ENCODE assay signal across 26 cellular contexts in genomic region chr11:57376095-57376812, GRCh38. TPM values are rescaled to one million over a fixed set of nuclear protein-coding genes. Genes with fewer than 3 reads are reported as not detected.
DNase-seq lines count a peak whose midpoint lies in the region; ATAC-seq, FAIRE-seq and TF ChIP-seq lines count a peak whose summit lies in the region.
"Had no signal": no experiment of that assay in that cellular context is flagged by ENCODE, and none has a peak within 500 bp of the region (broad histone marks: within the 10 kb centered on the region; RNA-seq: fewer than 3 reads in every experiment).

No MANE protein-coding gene starts in this region.

- WGBS in H1 (ENCODE audit: extremely low coverage in 1 of 2, insufficient coverage in 1 of 2, insufficient read length in 1 of 2, insufficient replicate concordance in 2 of 2, low coverage in 1 of 2, low lambda C conversion rate in 2 of 2, missing lambda C conversion rate in 1 of 2), 2 experiments = 40 to 100% methylated on average over 1 of the region's 16 CpGs
- 20% methylated on average over 4 of the region's 16 CpGs for WGBS in smooth muscle cell (ENCODE audit: low lambda C conversion rate)

- DNase-seq in GM20000 (ENCODE audit: low spot score) (peak; percentile 16), H1 (ENCODE audit: low read depth in 1 of 2, low spot score in 2 of 2) (no peak), smooth muscle cell (lab: John Stamatoyannopoulos, UW; ENCODE audit: unreplicated experiment) (no peak), NCI-H1417 (lab: John Stamatoyannopoulos, UW) (no peak), globus pallidus (ENCODE audit: low spot score) (no peak)
- DNase-seq: CD8-positive, alpha-beta memory T cell; DMS79; GDM1; HFFc6; NCI-H1092; NCI-H1436; NCI-H187; NCI-H2081 treated with DMSO at 0.1 percent for 48 hours; NCI-H226; NCI-H510A; SHP77 had no signal

- H3K4ac ChIP-seq in H1 (replicated peaks; ENCODE audit: insufficient read length, low read depth, low read length) = no peak overlapping the region

- no peak overlapping the region for H4K5ac ChIP-seq in H1 (ENCODE audit: insufficient read length, low read depth, low read length)

- H3K4me1 ChIP-seq in BLaER1 (peaks cover 17% of the 10 kb centered on the region), H1 (replicated peaks in 1 of 4; ENCODE audit: control insufficient read depth in 3 of 4, insufficient read depth in 4 of 4, low read length in 3 of 4) (no peaks in the 10 kb centered on the region), smooth muscle cell (ENCODE audit: low read depth) (no peaks in the 10 kb centered on the region)
- H3K4me1 ChIP-seq: HAP-1 had no signal

- H3K23me2 ChIP-seq in H1 (ENCODE audit: low read depth, low read length) = peaks cover 4% of the 10 kb centered on the region; the same call in 1 of the 2 replicates

- TF ChIP-seq CTCF in GM20000 (IDR thresholded peaks at IDR 0.05; ENCODE audit: extremely low read depth, missing control alignments) (no peak), H1 (IDR thresholded peaks at IDR 0.05; ENCODE audit: control extremely low read depth in 1 of 3, insufficient read depth in 1 of 3, low read depth in 1 of 3, low read length in 3 of 3) (no peak), smooth muscle cell (IDR thresholded peaks at IDR 0.05; ENCODE audit: borderline replicate concordance, insufficient read depth, poor library complexity, severe bottlenecking) (no peak)

- no peak overlapping the region for H2BK20ac ChIP-seq in H1 (ENCODE audit: low read length)

- no peak overlapping the region for H2AK5ac ChIP-seq in H1 (ENCODE audit: low read depth, low read length)

- POLR2A ChIA-PET in H1 (lab: Charles Lee; ENCODE audit: partially characterized antibody) = interaction anchor here (1.2 to 1.6 kb wide), 2 partner anchors 11 to 17 kb away, joined by 4 read pairs; no protein-coding TSS in a partner anchor

- no peaks in the 10 kb centered on the region for H4K20me1 ChIP-seq in BLaER1
- no peaks in the 10 kb centered on the region for H4K20me1 ChIP-seq in H1 (replicated peaks in 1 of 2; ENCODE audit: control insufficient read depth in 1 of 2, insufficient read depth in 2 of 2, low read length in 2 of 2)
- no peaks in the 10 kb centered on the region for H4K20me1 ChIP-seq in smooth muscle cell (ENCODE audit: low read depth)

- no peak overlapping the region for H4K8ac ChIP-seq in H1 (ENCODE audit: extremely low read depth, insufficient read depth, low read length)

- no peak overlapping the region for H2BK12ac ChIP-seq in H1 (ENCODE audit: low read depth, low read length)

- H3K79me2 ChIP-seq in H1 (ENCODE audit: control insufficient read depth in 1 of 2, insufficient read depth in 2 of 2, low read length in 2 of 2) (no peaks in the 10 kb centered on the region), smooth muscle cell (ENCODE audit: low read depth) (no peaks in the 10 kb centered on the region)

- H2BK120ac ChIP-seq in H1 (replicated peaks; ENCODE audit: low read depth, low read length) = no peak overlapping the region

- no peak overlapping the region for H3K14ac ChIP-seq in H1 (ENCODE audit: insufficient read length)

- H3K18ac ChIP-seq in H1 (ENCODE audit: extremely low read depth, low read length) = no peak overlapping the region

- TF ChIP-seq POLR2A in H1 (IDR thresholded peaks at IDR 0.05; ENCODE audit: control extremely low read depth in 1 of 2, low read depth in 2 of 2, low read length in 2 of 2) = no peak

- H3K4me3 ChIP-seq in BLaER1 (no peak overlapping the region), H1 (ENCODE audit: extremely low read depth in 1 of 4, insufficient read depth in 2 of 4, low read depth in 3 of 4, low read length in 4 of 4) (peak overlapping the region in 2 of 4 experiments; percentile 5 to 39; a peak in 3 of 8 replicates), smooth muscle cell (no peak overlapping the region)
- H3K4me3 ChIP-seq: GM12878, HAP-1 had no signal

- H2AFZ ChIP-seq in H1 (ENCODE audit: low read length) = no peak overlapping the region
- no peak overlapping the region for H2AFZ ChIP-seq in smooth muscle cell (ENCODE audit: low read depth)

- no peaks in the 10 kb centered on the region for H3K9me3 ChIP-seq in BLaER1
- no peaks in the 10 kb centered on the region for H3K9me3 ChIP-seq in H1 (ENCODE audit: insufficient read depth in 2 of 2, low read depth in 1 of 2, low read length in 1 of 2)
- no peaks in the 10 kb centered on the region for H3K9me3 ChIP-seq in smooth muscle cell (replicated peaks; ENCODE audit: low read depth)
- H3K9me3 ChIP-seq: HAP-1 had no signal

- H3F3A ChIP-seq in smooth muscle cell (ENCODE audit: low read depth) = peaks cover 11% of the 10 kb centered on the region

- no peak for TF ChIP-seq RAD21 in H1 (IDR thresholded peaks at IDR 0.05 in 1 of 2, conservative IDR thresholded peaks at IDR 0.05 in 1 of 2; ENCODE audit: low read depth in 2 of 2, low read length in 2 of 2)

- H3K27ac ChIP-seq in BLaER1 (no peak overlapping the region), H1 (ENCODE audit: low read depth, low read length) (no peak overlapping the region), smooth muscle cell (ENCODE audit: low read depth) (no peak overlapping the region)
- H3K27ac ChIP-seq: RWPE1 had no signal

- no peak for ATAC-seq in HG03571 (IDR thresholded peaks at IDR 0.05; ENCODE audit: unreplicated experiment)
- ATAC-seq: GM12878, Panc1 had no signal

- H3K27me3 ChIP-seq in BLaER1 (no peaks in the 10 kb centered on the region), H1 (replicated peaks in 1 of 4; ENCODE audit: control insufficient read depth in 3 of 4, extremely low read depth in 1 of 4, insufficient read depth in 3 of 4, low read length in 3 of 4) (peaks cover 0 to 2% (median 0%) of the 10 kb centered on the region in 4 experiments; a peak in 1 of 7 replicates), smooth muscle cell (ENCODE audit: low read depth) (peaks cover 8% of the 10 kb centered on the region)

- no peak for TF ChIP-seq EP300 in H1 (IDR thresholded peaks at IDR 0.05; ENCODE audit: borderline replicate concordance in 1 of 2, low read depth in 2 of 2, low read length in 2 of 2)

- H3K56ac ChIP-seq in H1 (replicated peaks; ENCODE audit: insufficient read length, low read depth, low read length) = no peak overlapping the region

- no peak overlapping the region for H2BK15ac ChIP-seq in H1 (ENCODE audit: low read length)

- H3K9ac ChIP-seq in BLaER1 (no peak overlapping the region), H1 (replicated peaks in 1 of 4; ENCODE audit: extremely low read depth in 1 of 4, low read depth in 3 of 4, low read length in 3 of 4) (no peak overlapping the region), smooth muscle cell (ENCODE audit: low read depth) (no peak overlapping the region)

- H2BK5ac ChIP-seq in H1 (ENCODE audit: low read depth, low read length) = no peak overlapping the region

- H3K23ac ChIP-seq in H1 (ENCODE audit: insufficient read length) = no peak overlapping the region

- H3K4me2 ChIP-seq in BLaER1 = peak overlapping the region; percentile 81; the same call in 1 of the 2 replicates
- H3K4me2 ChIP-seq in H1 (ENCODE audit: insufficient read depth in 1 of 2, low read depth in 2 of 2, low read length in 2 of 2) = peak overlapping the region; percentile 10 to 41; a peak in 2 of 4 replicates
- H3K4me2 ChIP-seq in smooth muscle cell = peak overlapping the region; percentile 43

- FAIRE-seq in H1 (lab: Jason Lieb, UNC) = no peak
- FAIRE-seq: GM12878 had no signal

- H4K91ac ChIP-seq in H1 (replicated peaks; ENCODE audit: insufficient read length, low read length) = no peak overlapping the region

- CTCF ChIA-PET in H1 (lab: Charles Lee; ENCODE audit: partially characterized antibody) = interaction anchor here (0.7 to 1.4 kb wide), 3 partner anchors 8 to 78 kb away, joined by 3 read pairs; no protein-coding TSS in a partner anchor

- no peaks in the 10 kb centered on the region for H3K79me1 ChIP-seq in H1 (ENCODE audit: low read depth, low read length)

- no peaks in the 10 kb centered on the region for H3K36me3 ChIP-seq in BLaER1
- no peaks in the 10 kb centered on the region for H3K36me3 ChIP-seq in H1 (ENCODE audit: control insufficient read depth in 2 of 4, insufficient read depth in 4 of 4, low read length in 3 of 4)
- H3K36me3 ChIP-seq in smooth muscle cell (ENCODE audit: low read depth) = no peaks in the 10 kb centered on the region
- H3K36me3 ChIP-seq: HAP-1 had no signal

RNA-seq across cellular contexts. Expression of gene PRG3, which starts 4.7 kb away (rescaled TPM):
- not detected in 2 replicates for total RNA-seq in H1 (2021; fragmentation: NEBNext Ultra II Directional; extraction: Animal tissue kit (Norgen Biotek cat#: 25700))
- polyA plus RNA-seq in H1 (2011; rRNA removed) = not detected in 2 replicates
- polyA plus RNA-seq in H1 (2011; cell fraction: cytosol; rRNA removed) = not detected
- polyA plus RNA-seq in H1 (2011; cell fraction: nucleus; rRNA removed) = not detected
- polyA plus RNA-seq in H1 (2012, experiment 1 of 2) = not detected in 4 replicates
- not detected for polyA plus RNA-seq in H1 (2012, experiment 2 of 2)
- polyA plus RNA-seq in H1 (2013, experiment 1 of 2) = not detected
- not detected for polyA plus RNA-seq in H1 (2013, experiment 2 of 2)
- polyA minus RNA-seq in H1 (2011; rRNA and poly(A)+ RNA removed) = not detected in 2 replicates
- not detected for polyA minus RNA-seq in H1 (2011; cell fraction: cytosol; rRNA and poly(A)+ RNA removed)
- polyA minus RNA-seq in H1 (2011; cell fraction: nucleus; rRNA and poly(A)+ RNA removed) = not detected
- not detected in 2 replicates for total RNA-seq in smooth muscle cell
- polyA plus RNA-seq in smooth muscle cell = not detected in 2 replicates
- total RNA-seq: A673; CD8-positive, alpha-beta memory T cell; GM12878; HFFc6; OCI-LY7; SK-MEL-5 had no signal
- polyA plus RNA-seq: CD14-positive monocyte; CD8-positive, alpha-beta memory T cell; GM12878 had no signal

RNA-seq across cellular contexts. Expression of gene PRG2, which starts 14.2 kb away (rescaled TPM):
- not detected in 2 replicates for total RNA-seq in H1 (2021; fragmentation: NEBNext Ultra II Directional; extraction: Animal tissue kit (Norgen Biotek cat#: 25700))
- 0.32 and 0.61 TPM in 2 replicates for polyA plus RNA-seq in H1 (2011; rRNA removed)
- 0.21 TPM for polyA plus RNA-seq in H1 (2011; cell fraction: cytosol; rRNA removed)
- 0.37 TPM for polyA plus RNA-seq in H1 (2011; cell fraction: nucleus; rRNA removed)
- polyA plus RNA-seq in H1 (2012, experiment 1 of 2) = not detected in 4 replicates
- polyA plus RNA-seq in H1 (2012, experiment 2 of 2) = not detected
- 0.22 TPM for polyA plus RNA-seq in H1 (2013, experiment 1 of 2)
- polyA plus RNA-seq in H1 (2013, experiment 2 of 2) = 0.29 TPM
- polyA minus RNA-seq in H1 (2011; rRNA and poly(A)+ RNA removed) = not detected in 2 replicates
- polyA minus RNA-seq in H1 (2011; cell fraction: cytosol; rRNA and poly(A)+ RNA removed) = not detected
- polyA minus RNA-seq in H1 (2011; cell fraction: nucleus; rRNA and poly(A)+ RNA removed) = not detected
- total RNA-seq in smooth muscle cell = not detected in 2 replicates
- not detected in 2 replicates for polyA plus RNA-seq in smooth muscle cell
- total RNA-seq: A673, HFFc6, SK-MEL-5 had no signal
- polyA plus RNA-seq: CD14-positive monocyte; CD8-positive, alpha-beta memory T cell had no signal

RNA-seq across cellular contexts. Expression of gene P2RX3, which starts 38.1 kb away (rescaled TPM):
- 0.29 and 0.47 TPM in 2 replicates for total RNA-seq in H1 (2021; fragmentation: NEBNext Ultra II Directional; extraction: Animal tissue kit (Norgen Biotek cat#: 25700))
- polyA plus RNA-seq in H1 (2011; rRNA removed) = 0.45 and 1.1 TPM in 2 replicates
- polyA plus RNA-seq in H1 (2011; cell fraction: cytosol; rRNA removed) = 0.83 TPM
- polyA plus RNA-seq in H1 (2011; cell fraction: nucleus; rRNA removed) = 1.2 TPM
- 0.21 to 0.52 TPM (median 0.31 TPM) in 4 replicates for polyA plus RNA-seq in H1 (2012, experiment 1 of 2)
- polyA plus RNA-seq in H1 (2012, experiment 2 of 2) = 0.76 TPM
- polyA plus RNA-seq in H1 (2013, experiment 1 of 2) = 0.16 TPM
- polyA plus RNA-seq in H1 (2013, experiment 2 of 2) = 0.15 TPM
- 0.49 and 0.54 TPM in 2 replicates for polyA minus RNA-seq in H1 (2011; rRNA and poly(A)+ RNA removed)
- 1.4 TPM for polyA minus RNA-seq in H1 (2011; cell fraction: cytosol; rRNA and poly(A)+ RNA removed)
- 1.5 TPM for polyA minus RNA-seq in H1 (2011; cell fraction: nucleus; rRNA and poly(A)+ RNA removed)
- not detected in 2 replicates for total RNA-seq in smooth muscle cell
- 0.19 TPM in 1 of 2 replicates, not detected in the other for polyA plus RNA-seq in smooth muscle cell
- total RNA-seq: A673; CD8-positive, alpha-beta memory T cell; GM12878; HFFc6; OCI-LY7; SK-MEL-5 had no signal
- polyA plus RNA-seq: CD14-positive monocyte; CD8-positive, alpha-beta memory T cell had no signal

RNA-seq across cellular contexts. Expression of gene SSRP1, which starts 40.6 kb away (rescaled TPM):
- total RNA-seq in H1 (2021; fragmentation: NEBNext Ultra II Directional; extraction: Animal tissue kit (Norgen Biotek cat#: 25700)) = 259 and 261 TPM in 2 replicates
- 281 and 364 TPM in 2 replicates for polyA plus RNA-seq in H1 (2011; rRNA removed)
- polyA plus RNA-seq in H1 (2011; cell fraction: cytosol; rRNA removed) = 259 TPM
- polyA plus RNA-seq in H1 (2011; cell fraction: nucleus; rRNA removed) = 297 TPM
- 235 to 263 TPM (median 247 TPM) in 4 replicates for polyA plus RNA-seq in H1 (2012, experiment 1 of 2)
- polyA plus RNA-seq in H1 (2012, experiment 2 of 2) = 71.5 TPM
- 195 TPM for polyA plus RNA-seq in H1 (2013, experiment 1 of 2)
- polyA plus RNA-seq in H1 (2013, experiment 2 of 2) = 189 TPM
- polyA minus RNA-seq in H1 (2011; rRNA and poly(A)+ RNA removed) = 260 and 261 TPM in 2 replicates
- 101 TPM for polyA minus RNA-seq in H1 (2011; cell fraction: cytosol; rRNA and poly(A)+ RNA removed)
- polyA minus RNA-seq in H1 (2011; cell fraction: nucleus; rRNA and poly(A)+ RNA removed) = 72.8 TPM
- total RNA-seq in smooth muscle cell = 57.6 and 64.9 TPM in 2 replicates
- polyA plus RNA-seq in smooth muscle cell = 46.0 and 53.2 TPM in 2 replicates

RNA-seq across cellular contexts. Expression of gene SLC43A3, which starts 50.7 kb away (rescaled TPM):
- total RNA-seq in H1 (2021; fragmentation: NEBNext Ultra II Directional; extraction: Animal tissue kit (Norgen Biotek cat#: 25700)) = 31.8 and 32.5 TPM in 2 replicates
- 61.1 and 67.8 TPM in 2 replicates for polyA plus RNA-seq in H1 (2011; rRNA removed)
- polyA plus RNA-seq in H1 (2011; cell fraction: cytosol; rRNA removed) = 38.7 TPM
- 34.0 TPM for polyA plus RNA-seq in H1 (2011; cell fraction: nucleus; rRNA removed)
- 26.9 to 34.2 TPM (median 30.5 TPM) in 4 replicates for polyA plus RNA-seq in H1 (2012, experiment 1 of 2)
- polyA plus RNA-seq in H1 (2012, experiment 2 of 2) = 26.5 TPM
- 40.8 TPM for polyA plus RNA-seq in H1 (2013, experiment 1 of 2)
- 41.0 TPM for polyA plus RNA-seq in H1 (2013, experiment 2 of 2)
- 56.9 and 59.9 TPM in 2 replicates for polyA minus RNA-seq in H1 (2011; rRNA and poly(A)+ RNA removed)
- polyA minus RNA-seq in H1 (2011; cell fraction: cytosol; rRNA and poly(A)+ RNA removed) = 17.5 TPM
- 26.8 TPM for polyA minus RNA-seq in H1 (2011; cell fraction: nucleus; rRNA and poly(A)+ RNA removed)
- total RNA-seq in smooth muscle cell = 8.0 and 9.3 TPM in 2 replicates
- 12.8 and 13.5 TPM in 2 replicates for polyA plus RNA-seq in smooth muscle cell

Comparison
In these comparisons a context has a peak if more than half of its experiments do, and no peak if none do; other contexts are left out.
1. H3K4me2 ChIP-seq: peak in every context shown above with its lines; median percentile 81 in BLaER1; 43 in smooth muscle cell; 26 in H1.